Comparison of ENCODE assay signal across 8 cellular contexts in the genomic region with DNA sequence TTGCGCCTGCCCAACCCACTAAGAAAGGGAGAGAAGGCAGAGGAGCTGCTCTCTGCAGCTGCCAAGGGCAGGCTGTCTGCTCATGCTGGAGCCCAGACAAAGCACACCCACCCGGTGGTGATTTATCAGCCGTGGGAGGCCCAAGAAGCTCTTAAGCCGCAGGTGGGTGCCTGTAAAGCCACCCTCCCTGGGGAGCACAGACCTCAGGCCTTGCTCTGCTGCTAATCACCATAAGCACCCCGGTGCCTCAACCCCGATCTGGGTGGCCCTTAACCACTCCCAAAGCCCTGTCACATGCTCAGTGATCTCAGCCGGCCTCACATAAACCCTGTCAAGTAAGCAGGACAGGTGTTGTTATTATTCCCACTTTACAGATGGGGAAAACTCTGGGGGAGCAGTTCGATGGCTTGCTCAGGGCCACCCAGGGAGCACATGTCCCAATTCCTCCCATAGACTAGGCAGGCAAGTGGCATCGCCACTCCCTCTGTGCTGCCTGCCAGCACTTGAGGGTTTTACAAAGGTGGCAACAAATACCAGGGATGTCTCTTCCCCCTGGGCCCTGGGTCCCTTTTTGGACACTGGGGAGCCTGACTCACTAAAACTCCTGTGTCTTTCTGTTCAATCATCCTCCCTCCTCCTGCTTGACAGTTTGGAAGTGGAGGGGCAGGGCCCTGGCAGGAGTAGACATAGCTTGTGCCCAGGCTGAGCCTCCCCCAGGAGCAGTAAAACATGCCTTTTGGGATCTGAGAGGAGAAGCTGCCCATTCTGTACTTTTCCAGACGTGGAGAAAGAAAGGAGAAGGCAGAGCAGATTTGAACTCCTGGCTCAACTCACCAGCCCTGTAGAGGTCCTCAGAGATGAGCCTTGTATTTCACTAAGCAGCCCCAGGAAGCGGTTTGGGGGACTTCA.
A peak's percentile ranks its signal among the peaks of the same experiment; 100 is the strongest.
DNase-seq lines count a peak whose midpoint lies in the region; ATAC-seq and TF ChIP-seq lines count a peak whose summit lies in the region.

No MANE protein-coding gene starts in this region.

- H3K9me3 ChIP-seq in HEK293 (ENCODE audit: control insufficient read depth, insufficient read depth, low read depth, low read length) (peaks cover 5% of the 10 kb centered on the region), mucosa of rectum (ENCODE audit: control insufficient read depth in 2 of 2, low read length in 2 of 2) (peaks cover 3 to 4% of the 10 kb centered on the region in 2 donors)

- POLR2A ChIA-PET in HEK293 (lab: Yijun Ruan, JAX) = interaction anchor here (1.6 kb wide), 1 partner anchor 300 kb away, joined by 5 read pairs; a partner anchor contains a TSS

- H3K27me3 Mint-ChIP-seq in activated T-helper 2 cell treated with anti-CD3 and anti-CD28 coated beads, Interferon-gamma antibody, Interleukin-2, Interleukin-4, amounts not matched to agents 10 μg/mL and 5 μg/mL and 100 μg/mL, durations not matched to agents 14 hours and 24 hours and 36 hours (ENCODE audit: low read depth) = no peaks in the 10 kb centered on the region

- intact Hi-C loops in activated T-helper 2 cell treated with anti-CD3 and anti-CD28 coated beads, Interferon-gamma antibody, Interleukin-2, Interleukin-4, amounts not matched to agents 10 μg/mL and 5 μg/mL and 100 μg/mL, durations not matched to agents 14 hours and 24 hours and 36 hours (cut with micrococcal nuclease) = no loop called here

- peaks cover 4% of the 10 kb centered on the region for H3K4me1 Mint-ChIP-seq in activated T-helper 2 cell treated with anti-CD3 and anti-CD28 coated beads, Interferon-gamma antibody, Interleukin-2, Interleukin-4, amounts not matched to agents 10 μg/mL and 5 μg/mL and 100 μg/mL, durations not matched to agents 14 hours and 24 hours and 36 hours (ENCODE audit: low read depth)

- H3K36me3 Mint-ChIP-seq in activated T-helper 2 cell treated with anti-CD3 and anti-CD28 coated beads, Interferon-gamma antibody, Interleukin-2, Interleukin-4, amounts not matched to agents 10 μg/mL and 5 μg/mL and 100 μg/mL, durations not matched to agents 14 hours and 24 hours and 36 hours (ENCODE audit: low read depth) = no peaks in the 10 kb centered on the region

- ATAC-seq in GM18505 (IDR thresholded peaks at IDR 0.05; ENCODE audit: unreplicated experiment) = peak; percentile 37

- TF ChIP-seq POLR2A in GM18505 (IDR thresholded peaks at IDR 0.05; ENCODE audit: borderline replicate concordance, extremely low read depth, insufficient read depth, insufficient read length) = peak; percentile 39

- CTCF ChIA-PET in HEK293 (lab: Yijun Ruan, JAX) = no interaction called here

- no peak overlapping the region for H3K4me3 ChIP-seq in HEK293 (ENCODE audit: low read depth, low read length)
- no peak overlapping the region for H3K4me3 ChIP-seq in mucosa of rectum (ENCODE audit: low read length in 2 of 2)

- H3K4me3 Mint-ChIP-seq in activated T-helper 2 cell treated with anti-CD3 and anti-CD28 coated beads, Interferon-gamma antibody, Interleukin-2, Interleukin-4, amounts not matched to agents 10 μg/mL and 5 μg/mL and 100 μg/mL, durations not matched to agents 14 hours and 24 hours and 36 hours (ENCODE audit: low read depth) = no peak overlapping the region

- peaks cover 19% of the 10 kb centered on the region; the same call in 1 of the 2 replicates for H3K4me1 ChIP-seq in HEK293 (ENCODE audit: control insufficient read depth, insufficient read depth, low read length)
- H3K4me1 ChIP-seq in mucosa of rectum (ENCODE audit: control insufficient read depth in 2 of 2, insufficient read depth in 2 of 2, low read length in 2 of 2) = peaks cover 23 to 40% of the 10 kb centered on the region in 2 donors

- H3K27me3 ChIP-seq in mucosa of rectum (ENCODE audit: control insufficient read depth in 2 of 2, insufficient read depth in 2 of 2, low read length in 2 of 2) = no peaks in the 10 kb centered on the region

- H3K27ac Mint-ChIP-seq in activated T-helper 2 cell treated with anti-CD3 and anti-CD28 coated beads, Interferon-gamma antibody, Interleukin-2, Interleukin-4, amounts not matched to agents 10 μg/mL and 5 μg/mL and 100 μg/mL, durations not matched to agents 14 hours and 24 hours and 36 hours = no peak overlapping the region

- H3K27ac ChIP-seq in HEK293 (ENCODE audit: extremely low read depth, low read depth, low read length) (peak overlapping the region; percentile 55; the same call in 1 of the 2 replicates), mucosa of rectum (ENCODE audit: low read depth in 2 of 2, low read length in 2 of 2) (peak overlapping the region; percentile 76 to 84)

- H3K9me3 Mint-ChIP-seq in activated T-helper 2 cell treated with anti-CD3 and anti-CD28 coated beads, Interferon-gamma antibody, Interleukin-2, Interleukin-4, amounts not matched to agents 10 μg/mL and 5 μg/mL and 100 μg/mL, durations not matched to agents 14 hours and 24 hours and 36 hours = peaks cover 12% of the 10 kb centered on the region

- H3K36me3 ChIP-seq in HEK293 (ENCODE audit: control insufficient read depth in 2 of 2, insufficient read depth in 1 of 2, low read length in 2 of 2) (no peaks in the 10 kb centered on the region), mucosa of rectum (ENCODE audit: control insufficient read depth in 2 of 2, insufficient read depth in 2 of 2, low read length in 2 of 2) (peaks cover 15 to 26% of the 10 kb centered on the region in 2 donors)

- no peak for TF ChIP-seq CTCF in HEK293 (tag by site-specific recombination; IDR thresholded peaks at IDR 0.05)

- peak overlapping the region in 1 of 2 donors; percentile 24 for H3K9ac ChIP-seq in mucosa of rectum (ENCODE audit: low read depth in 1 of 2, low read length in 2 of 2)

- DNase-seq in NCI-H446 treated with DMSO at 0.1 percent for 48 hours (lab: John Stamatoyannopoulos, UW) (peak; percentile 74), COR-L47 (lab: John Stamatoyannopoulos, UW) (no peak), amniotic stem cell (lab: John Stamatoyannopoulos, UW) (no peak)
- DNase-seq in activated T-cell treated with anti-CD3 and anti-CD28 coated beads, Interleukin-2, amount 50 U/mL, for 48 hours = no peak
- no peak for DNase-seq in activated T-helper 2 cell treated with anti-CD3 and anti-CD28 coated beads, Interferon-gamma antibody, Interleukin-2, Interleukin-4, amounts not matched to agents 10 μg/mL and 5 μg/mL and 100 μg/mL, durations not matched to agents 14 hours and 24 hours and 36 hours (ENCODE audit: low spot score)

TF ChIP-seq in HEK293, 187 proteins besides CTCF, POLR2A, EP300 and RAD21 (continues in another document):
- TF ChIP-seq OSR2 (tag by site-specific recombination; IDR thresholded peaks at IDR 0.05) (peak; percentile 64; the same call in 1 of the 2 replicates), ZBTB17 (tag by site-specific recombination; IDR thresholded peaks at IDR 0.05) (peak; percentile 56), ZFP69B (tag by site-specific recombination; IDR thresholded peaks at IDR 0.05) (no peak), ZNF776 (tag by site-specific recombination; IDR thresholded peaks at IDR 0.05; ENCODE audit: borderline replicate concordance) (no peak), KLF10 (tag by site-specific recombination; IDR thresholded peaks at IDR 0.05) (0 out of 2 replicates have a peak, but pooled peaks have one; percentile 20), ZBTB48 (tag by site-specific recombination; IDR thresholded peaks at IDR 0.05) (no peak), WT1 (tag by site-specific recombination; IDR thresholded peaks at IDR 0.05) (peak; percentile 35; the same call in 1 of the 2 replicates), ZNF423 (tag by site-specific recombination; IDR thresholded peaks at IDR 0.05) (peak; percentile 84), ZNF555 (tag by site-specific recombination; conservative IDR thresholded peaks at IDR 0.05) (no peak), SETDB1 (IDR thresholded peaks at IDR 0.05; ENCODE audit: insufficient read length, low read length) (no peak), ZBTB8A (tag by site-specific recombination; IDR thresholded peaks at IDR 0.05) (0 out of 2 replicates have a peak, but pooled peaks have one; percentile 22), EGR2 (tag by site-specific recombination; IDR thresholded peaks at IDR 0.05; ENCODE audit: low read depth) (peak; percentile 96), ZFHX2 (tag by site-specific recombination; conservative IDR thresholded peaks at IDR 0.05) (peak; percentile 96), SCRT2 (tag by site-specific recombination; IDR thresholded peaks at IDR 0.05) (peak; percentile 59), ZNF629 (tag by site-specific recombination; IDR thresholded peaks at IDR 0.05) (peak; percentile 41; the same call in 1 of the 2 replicates), REPIN1 (tag by site-specific recombination; IDR thresholded peaks at IDR 0.05; ENCODE audit: low read depth) (no peak), SP7 (tag by site-specific recombination; IDR thresholded peaks at IDR 0.05) (peak; percentile 56; the same call in 1 of the 2 replicates), ZNF335 (tag by site-specific recombination; conservative IDR thresholded peaks at IDR 0.05) (no peak), ZNF544 (tag by site-specific recombination; IDR thresholded peaks at IDR 0.05) (no peak), ZFP41 (tag by site-specific recombination; IDR thresholded peaks at IDR 0.05; ENCODE audit: borderline replicate concordance) (no peak), KLF1 (tag by site-specific recombination; IDR thresholded peaks at IDR 0.05) (peak; percentile 42; the same call in 1 of the 2 replicates), GLIS2 (tag by site-specific recombination; IDR thresholded peaks at IDR 0.05) (peak; percentile 60), GLI2 (tag by site-specific recombination; IDR thresholded peaks at IDR 0.05; ENCODE audit: borderline replicate concordance, low read depth) (0 out of 2 replicates have a peak, but pooled peaks have one; percentile 31), GLIS1 (tag by site-specific recombination; IDR thresholded peaks at IDR 0.05) (peak; percentile 100), ZIC2 (tag by site-specific recombination; IDR thresholded peaks at IDR 0.05) (peak; percentile 99)
- TF ChIP-seq, protein P1, sequence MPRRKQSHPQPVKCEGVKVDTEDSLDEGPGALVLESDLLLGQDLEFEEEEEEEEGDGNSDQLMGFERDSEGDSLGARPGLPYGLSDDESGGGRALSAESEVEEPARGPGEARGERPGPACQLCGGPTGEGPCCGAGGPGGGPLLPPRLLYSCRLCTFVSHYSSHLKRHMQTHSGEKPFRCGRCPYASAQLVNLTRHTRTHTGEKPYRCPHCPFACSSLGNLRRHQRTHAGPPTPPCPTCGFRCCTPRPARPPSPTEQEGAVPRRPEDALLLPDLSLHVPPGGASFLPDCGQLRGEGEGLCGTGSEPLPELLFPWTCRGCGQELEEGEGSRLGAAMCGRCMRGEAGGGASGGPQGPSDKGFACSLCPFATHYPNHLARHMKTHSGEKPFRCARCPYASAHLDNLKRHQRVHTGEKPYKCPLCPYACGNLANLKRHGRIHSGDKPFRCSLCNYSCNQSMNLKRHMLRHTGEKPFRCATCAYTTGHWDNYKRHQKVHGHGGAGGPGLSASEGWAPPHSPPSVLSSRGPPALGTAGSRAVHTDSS (tag by site-specific recombination; IDR thresholded peaks at IDR 0.05) = no peak
